2 cellular contexts compared by ENCODE assay signal in the genomic region with DNA sequence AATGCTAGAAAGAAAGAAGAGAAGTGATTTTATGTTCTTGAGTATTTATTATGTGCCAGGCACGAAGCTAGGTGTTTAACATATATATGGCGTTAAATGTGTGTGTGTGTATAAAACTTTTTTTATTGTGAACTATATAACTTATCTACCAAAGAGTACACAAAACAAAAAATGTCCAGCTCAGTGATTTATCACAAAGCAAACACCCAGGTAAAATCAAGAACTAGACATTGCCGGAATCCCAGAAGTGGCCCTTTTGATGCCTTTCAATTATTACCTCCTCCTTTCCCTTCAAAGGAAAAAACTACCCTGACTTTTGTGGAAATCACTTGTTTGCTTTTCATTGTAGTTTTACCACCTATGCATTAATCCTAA.
TF ChIP-seq lines count a peak whose summit lies in the region.

No MANE protein-coding gene starts in this region.

TF ChIP-seq in HepG2, 621 proteins besides CTCF, POLR2A, EP300 and RAD21:
- no peak for TF ChIP-seq ZKSCAN1 (IDR thresholded peaks at IDR 0.05; ENCODE audit: low read length)
- TF ChIP-seq RBFOX2 (IDR thresholded peaks at IDR 0.05; ENCODE audit: low read depth, low read length) = no peak
- no peak for TF ChIP-seq ZNF75D (CRISPR knock-in tag; IDR thresholded peaks at IDR 0.05; ENCODE audit: borderline replicate concordance)
- TF ChIP-seq, protein P1, sequence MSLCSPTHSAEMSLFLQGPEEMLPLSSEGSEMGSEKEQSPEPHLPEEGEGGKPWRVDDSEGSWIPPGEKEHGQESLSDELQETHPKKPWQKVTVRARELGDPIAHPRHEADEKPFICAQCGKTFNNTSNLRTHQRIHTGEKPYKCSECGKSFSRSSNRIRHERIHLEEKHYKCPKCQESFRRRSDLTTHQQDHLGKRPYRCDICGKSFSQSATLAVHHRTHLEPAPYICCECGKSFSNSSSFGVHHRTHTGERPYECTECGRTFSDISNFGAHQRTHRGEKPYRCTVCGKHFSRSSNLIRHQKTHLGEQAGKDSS (CRISPR knock-in tag; IDR thresholded peaks at IDR 0.05; ENCODE audit: borderline replicate concordance, low read depth) = no peak
- no peak for TF ChIP-seq ZNF251 (CRISPR knock-in tag; IDR thresholded peaks at IDR 0.05)
- TF ChIP-seq, protein P2, sequence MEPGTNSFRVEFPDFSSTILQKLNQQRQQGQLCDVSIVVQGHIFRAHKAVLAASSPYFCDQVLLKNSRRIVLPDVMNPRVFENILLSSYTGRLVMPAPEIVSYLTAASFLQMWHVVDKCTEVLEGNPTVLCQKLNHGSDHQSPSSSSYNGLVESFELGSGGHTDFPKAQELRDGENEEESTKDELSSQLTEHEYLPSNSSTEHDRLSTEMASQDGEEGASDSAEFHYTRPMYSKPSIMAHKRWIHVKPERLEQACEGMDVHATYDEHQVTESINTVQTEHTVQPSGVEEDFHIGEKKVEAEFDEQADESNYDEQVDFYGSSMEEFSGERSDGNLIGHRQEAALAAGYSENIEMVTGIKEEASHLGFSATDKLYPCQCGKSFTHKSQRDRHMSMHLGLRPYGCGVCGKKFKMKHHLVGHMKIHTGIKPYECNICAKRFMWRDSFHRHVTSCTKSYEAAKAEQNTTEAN (CRISPR knock-in tag; conservative IDR thresholded peaks at IDR 0.05) = no peak
- TF ChIP-seq KDM2A (CRISPR knock-in tag; IDR thresholded peaks at IDR 0.05; ENCODE audit: borderline replicate concordance, low read depth) = no peak
- TF ChIP-seq, protein P3, sequence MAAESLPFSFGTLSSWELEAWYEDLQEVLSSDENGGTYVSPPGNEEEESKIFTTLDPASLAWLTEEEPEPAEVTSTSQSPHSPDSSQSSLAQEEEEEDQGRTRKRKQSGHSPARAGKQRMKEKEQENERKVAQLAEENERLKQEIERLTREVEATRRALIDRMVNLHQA (CRISPR knock-in tag; IDR thresholded peaks at IDR 0.05) = no peak
- no peak for TF ChIP-seq HDAC2 (CRISPR knock-in tag; IDR thresholded peaks at IDR 0.05)
- TF ChIP-seq ZFY (CRISPR knock-in tag; IDR thresholded peaks at IDR 0.05) = no peak

TF ChIP-seq in H1, 55 proteins besides CTCF, POLR2A, EP300 and RAD21:
- no peak for TF ChIP-seq RNF2 (IDR thresholded peaks at IDR 0.05; ENCODE audit: borderline replicate concordance, low read depth, low read length, missing control alignments, poor library complexity, severe bottlenecking)
- TF ChIP-seq KDM1A (IDR thresholded peaks at IDR 0.05; ENCODE audit: borderline replicate concordance, low read length) = no peak
- no peak for TF ChIP-seq USF2 (IDR thresholded peaks at IDR 0.05; ENCODE audit: low read length)
- no peak for TF ChIP-seq BCL11A (IDR thresholded peaks at IDR 0.05; ENCODE audit: low read depth in 2 of 2, low read length in 2 of 2)
- no peak for TF ChIP-seq KDM4A (IDR thresholded peaks at IDR 0.05; ENCODE audit: low read depth, low read length, severe bottlenecking)
- TF ChIP-seq JUN (IDR thresholded peaks at IDR 0.05; ENCODE audit: low read depth, low read length) = no peak
- TF ChIP-seq POLR2AphosphoS5 (IDR thresholded peaks at IDR 0.05; ENCODE audit: low read depth, low read length) = no peak
- TF ChIP-seq YY1 (IDR thresholded peaks at IDR 0.05; ENCODE audit: low read depth, low read length) = no peak
- TF ChIP-seq HDAC2 (IDR thresholded peaks at IDR 0.05; ENCODE audit: borderline replicate concordance in 1 of 2, low read depth in 2 of 2, low read length in 2 of 2) = no peak
- no peak for TF ChIP-seq SUZ12 (IDR thresholded peaks at IDR 0.05; ENCODE audit: low read length)
- TF ChIP-seq, protein P4, sequence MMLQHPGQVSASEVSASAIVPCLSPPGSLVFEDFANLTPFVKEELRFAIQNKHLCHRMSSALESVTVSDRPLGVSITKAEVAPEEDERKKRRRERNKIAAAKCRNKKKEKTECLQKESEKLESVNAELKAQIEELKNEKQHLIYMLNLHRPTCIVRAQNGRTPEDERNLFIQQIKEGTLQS (IDR thresholded peaks at IDR 0.05; ENCODE audit: insufficient read depth, low read depth, low read length) = no peak
- no peak for TF ChIP-seq SRF (IDR thresholded peaks at IDR 0.05; ENCODE audit: low read depth, low read length)
- no peak for TF ChIP-seq TEAD4 (IDR thresholded peaks at IDR 0.05; ENCODE audit: low read depth, low read length)
- TF ChIP-seq, protein P5, sequence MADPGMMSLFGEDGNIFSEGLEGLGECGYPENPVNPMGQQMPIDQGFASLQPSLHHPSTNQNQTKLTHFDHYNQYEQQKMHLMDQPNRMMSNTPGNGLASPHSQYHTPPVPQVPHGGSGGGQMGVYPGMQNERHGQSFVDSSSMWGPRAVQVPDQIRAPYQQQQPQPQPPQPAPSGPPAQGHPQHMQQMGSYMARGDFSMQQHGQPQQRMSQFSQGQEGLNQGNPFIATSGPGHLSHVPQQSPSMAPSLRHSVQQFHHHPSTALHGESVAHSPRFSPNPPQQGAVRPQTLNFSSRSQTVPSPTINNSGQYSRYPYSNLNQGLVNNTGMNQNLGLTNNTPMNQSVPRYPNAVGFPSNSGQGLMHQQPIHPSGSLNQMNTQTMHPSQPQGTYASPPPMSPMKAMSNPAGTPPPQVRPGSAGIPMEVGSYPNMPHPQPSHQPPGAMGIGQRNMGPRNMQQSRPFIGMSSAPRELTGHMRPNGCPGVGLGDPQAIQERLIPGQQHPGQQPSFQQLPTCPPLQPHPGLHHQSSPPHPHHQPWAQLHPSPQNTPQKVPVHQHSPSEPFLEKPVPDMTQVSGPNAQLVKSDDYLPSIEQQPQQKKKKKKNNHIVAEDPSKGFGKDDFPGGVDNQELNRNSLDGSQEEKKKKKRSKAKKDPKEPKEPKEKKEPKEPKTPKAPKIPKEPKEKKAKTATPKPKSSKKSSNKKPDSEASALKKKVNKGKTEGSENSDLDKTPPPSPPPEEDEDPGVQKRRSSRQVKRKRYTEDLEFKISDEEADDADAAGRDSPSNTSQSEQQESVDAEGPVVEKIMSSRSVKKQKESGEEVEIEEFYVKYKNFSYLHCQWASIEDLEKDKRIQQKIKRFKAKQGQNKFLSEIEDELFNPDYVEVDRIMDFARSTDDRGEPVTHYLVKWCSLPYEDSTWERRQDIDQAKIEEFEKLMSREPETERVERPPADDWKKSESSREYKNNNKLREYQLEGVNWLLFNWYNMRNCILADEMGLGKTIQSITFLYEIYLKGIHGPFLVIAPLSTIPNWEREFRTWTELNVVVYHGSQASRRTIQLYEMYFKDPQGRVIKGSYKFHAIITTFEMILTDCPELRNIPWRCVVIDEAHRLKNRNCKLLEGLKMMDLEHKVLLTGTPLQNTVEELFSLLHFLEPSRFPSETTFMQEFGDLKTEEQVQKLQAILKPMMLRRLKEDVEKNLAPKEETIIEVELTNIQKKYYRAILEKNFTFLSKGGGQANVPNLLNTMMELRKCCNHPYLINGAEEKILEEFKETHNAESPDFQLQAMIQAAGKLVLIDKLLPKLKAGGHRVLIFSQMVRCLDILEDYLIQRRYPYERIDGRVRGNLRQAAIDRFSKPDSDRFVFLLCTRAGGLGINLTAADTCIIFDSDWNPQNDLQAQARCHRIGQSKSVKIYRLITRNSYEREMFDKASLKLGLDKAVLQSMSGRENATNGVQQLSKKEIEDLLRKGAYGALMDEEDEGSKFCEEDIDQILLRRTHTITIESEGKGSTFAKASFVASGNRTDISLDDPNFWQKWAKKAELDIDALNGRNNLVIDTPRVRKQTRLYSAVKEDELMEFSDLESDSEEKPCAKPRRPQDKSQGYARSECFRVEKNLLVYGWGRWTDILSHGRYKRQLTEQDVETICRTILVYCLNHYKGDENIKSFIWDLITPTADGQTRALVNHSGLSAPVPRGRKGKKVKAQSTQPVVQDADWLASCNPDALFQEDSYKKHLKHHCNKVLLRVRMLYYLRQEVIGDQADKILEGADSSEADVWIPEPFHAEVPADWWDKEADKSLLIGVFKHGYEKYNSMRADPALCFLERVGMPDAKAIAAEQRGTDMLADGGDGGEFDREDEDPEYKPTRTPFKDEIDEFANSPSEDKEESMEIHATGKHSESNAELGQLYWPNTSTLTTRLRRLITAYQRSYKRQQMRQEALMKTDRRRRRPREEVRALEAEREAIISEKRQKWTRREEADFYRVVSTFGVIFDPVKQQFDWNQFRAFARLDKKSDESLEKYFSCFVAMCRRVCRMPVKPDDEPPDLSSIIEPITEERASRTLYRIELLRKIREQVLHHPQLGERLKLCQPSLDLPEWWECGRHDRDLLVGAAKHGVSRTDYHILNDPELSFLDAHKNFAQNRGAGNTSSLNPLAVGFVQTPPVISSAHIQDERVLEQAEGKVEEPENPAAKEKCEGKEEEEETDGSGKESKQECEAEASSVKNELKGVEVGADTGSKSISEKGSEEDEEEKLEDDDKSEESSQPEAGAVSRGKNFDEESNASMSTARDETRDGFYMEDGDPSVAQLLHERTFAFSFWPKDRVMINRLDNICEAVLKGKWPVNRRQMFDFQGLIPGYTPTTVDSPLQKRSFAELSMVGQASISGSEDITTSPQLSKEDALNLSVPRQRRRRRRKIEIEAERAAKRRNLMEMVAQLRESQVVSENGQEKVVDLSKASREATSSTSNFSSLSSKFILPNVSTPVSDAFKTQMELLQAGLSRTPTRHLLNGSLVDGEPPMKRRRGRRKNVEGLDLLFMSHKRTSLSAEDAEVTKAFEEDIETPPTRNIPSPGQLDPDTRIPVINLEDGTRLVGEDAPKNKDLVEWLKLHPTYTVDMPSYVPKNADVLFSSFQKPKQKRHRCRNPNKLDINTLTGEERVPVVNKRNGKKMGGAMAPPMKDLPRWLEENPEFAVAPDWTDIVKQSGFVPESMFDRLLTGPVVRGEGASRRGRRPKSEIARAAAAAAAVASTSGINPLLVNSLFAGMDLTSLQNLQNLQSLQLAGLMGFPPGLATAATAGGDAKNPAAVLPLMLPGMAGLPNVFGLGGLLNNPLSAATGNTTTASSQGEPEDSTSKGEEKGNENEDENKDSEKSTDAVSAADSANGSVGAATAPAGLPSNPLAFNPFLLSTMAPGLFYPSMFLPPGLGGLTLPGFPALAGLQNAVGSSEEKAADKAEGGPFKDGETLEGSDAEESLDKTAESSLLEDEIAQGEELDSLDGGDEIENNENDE (IDR thresholded peaks at IDR 0.05; ENCODE audit: insufficient replicate concordance, low read length) = no peak
- no peak for TF ChIP-seq GABPA (IDR thresholded peaks at IDR 0.05; ENCODE audit: borderline replicate concordance, insufficient read depth, low read length)
- TF ChIP-seq CEBPB (IDR thresholded peaks at IDR 0.05; ENCODE audit: low read depth, low read length) = no peak
- TF ChIP-seq KDM5A (IDR thresholded peaks at IDR 0.05; ENCODE audit: low read length) = no peak
- TF ChIP-seq PHF8 (conservative IDR thresholded peaks at IDR 0.05; ENCODE audit: low read depth, low read length) = no peak
